ENCODE assay signal across 8 cellular contexts in genomic region chr5:81749186-81749561, GRCh38. TPM values are rescaled to one million over a fixed set of nuclear protein-coding genes. Genes with fewer than 3 reads are reported as not detected.
DNase-seq lines count a peak whose midpoint lies in the region; ATAC-seq and TF ChIP-seq lines count a peak whose summit lies in the region.

No MANE protein-coding gene starts in this region.

- peak overlapping the region; percentile 91 to 98 (median 95) for H3K4me3 Mint-ChIP-seq in CD8-positive, alpha-beta memory T cell

- H3K36me3 Mint-ChIP-seq in CD8-positive, alpha-beta memory T cell: peaks cover 0 to 7% (median 0%) of the 10 kb centered on the region in 3 donors

- H3K4me3 ChIP-seq in CD8-positive, alpha-beta memory T cell (ENCODE audit: low read length): peak overlapping the region; percentile 58
- peak overlapping the region; percentile 56 for H3K4me3 ChIP-seq in NB4 (ENCODE audit: low read depth, low read length)
- peak overlapping the region; percentile 73 for H3K4me3 ChIP-seq in effector memory CD4-positive, alpha-beta T cell (ENCODE audit: insufficient read depth, low read depth, low read length, poor library complexity, severe bottlenecking)
- H3K4me3 ChIP-seq in osteoblast (ENCODE audit: insufficient read depth, low read length): peak overlapping the region; percentile 68

- H2AFZ ChIP-seq in osteoblast (ENCODE audit: low read length): peak overlapping the region; percentile 40

- no peak for DNase-seq in CD8-positive, alpha-beta memory T cell
- DNase-seq in NB4 (ENCODE audit: low read depth) (peak; percentile 16), osteoblast (ENCODE audit: insufficient read length, low spot score, missing footprints) (peak; percentile 72), HUDEP-2 (lab: John Stamatoyannopoulos, UW; ENCODE audit: unreplicated experiment in 76 of 76) (no peak), ureter (ENCODE audit: low spot score) (no peak)
- DNase-seq in effector memory CD4-positive, alpha-beta T cell: no peak

- peaks cover 3 to 11% of the 10 kb centered on the region in 2 donors for H3K27me3 Mint-ChIP-seq in CD8-positive, alpha-beta memory T cell

- H3K9me3 Mint-ChIP-seq in CD8-positive, alpha-beta memory T cell: no peaks in the 10 kb centered on the region

- no peaks in the 10 kb centered on the region for H3K36me3 ChIP-seq in CD8-positive, alpha-beta memory T cell (ENCODE audit: insufficient read depth, low read length)
- H3K36me3 ChIP-seq in effector memory CD4-positive, alpha-beta T cell (ENCODE audit: control insufficient read depth, insufficient read depth, low read length): no peaks in the 10 kb centered on the region
- no peaks in the 10 kb centered on the region for H3K36me3 ChIP-seq in osteoblast (ENCODE audit: insufficient read depth, low read length)

- peak overlapping the region in 6 of 8 donors; percentile 85 to 93 (median 88) for H3K27ac Mint-ChIP-seq in CD8-positive, alpha-beta memory T cell

- TF ChIP-seq POLR2A in NB4 (IDR thresholded peaks at IDR 0.05; ENCODE audit: extremely low read depth, insufficient read length): no peak

- POLR2A ChIA-PET in CD8-positive, alpha-beta memory T cell (lab: Charles Lee): interaction anchor here (0.5 to 3.6 kb wide), 2 partner anchors 102 to 315 kb away, joined by 9 to 135 read pairs; no protein-coding TSS in a partner anchor

- peak overlapping the region; percentile 87 for H3K4me2 ChIP-seq in osteoblast (ENCODE audit: insufficient read depth, low read length)

- H3K9me3 ChIP-seq in CD8-positive, alpha-beta memory T cell (ENCODE audit: low read length): no peaks in the 10 kb centered on the region
- no peaks in the 10 kb centered on the region for H3K9me3 ChIP-seq in effector memory CD4-positive, alpha-beta T cell (ENCODE audit: control insufficient read depth, low read length)
- H3K9me3 ChIP-seq in osteoblast (ENCODE audit: low read depth, low read length): no peaks in the 10 kb centered on the region

- no peak for TF ChIP-seq CTCF in NB4 (IDR thresholded peaks at IDR 0.05; ENCODE audit: low read depth, low read length)
- no peak for TF ChIP-seq CTCF in osteoblast (IDR thresholded peaks at IDR 0.05; ENCODE audit: extremely low read depth, low read depth, low read length)

- ATAC-seq in GM18873 (IDR thresholded peaks at IDR 0.05; ENCODE audit: low FRiP score, unreplicated experiment): no peak
- no peak for ATAC-seq in HG03571 (IDR thresholded peaks at IDR 0.05; ENCODE audit: unreplicated experiment)

- H3K79me2 ChIP-seq in osteoblast (ENCODE audit: insufficient read depth, low read length): peaks cover 33% of the 10 kb centered on the region

- no peaks in the 10 kb centered on the region for H3K27me3 ChIP-seq in CD8-positive, alpha-beta memory T cell (ENCODE audit: insufficient read depth, low read length, poor library complexity, severe bottlenecking)
- no peaks in the 10 kb centered on the region for H3K27me3 ChIP-seq in effector memory CD4-positive, alpha-beta T cell (replicated peaks; ENCODE audit: control insufficient read depth, insufficient read depth, low read length, poor library complexity, severe bottlenecking)
- H3K27me3 ChIP-seq in osteoblast (ENCODE audit: insufficient read depth, low read length): no peaks in the 10 kb centered on the region

- no peak overlapping the region for H3K27ac ChIP-seq in CD8-positive, alpha-beta memory T cell (ENCODE audit: low read depth, low read length)
- H3K27ac ChIP-seq in effector memory CD4-positive, alpha-beta T cell (ENCODE audit: insufficient read depth, low read length, poor library complexity, severe bottlenecking): no peak overlapping the region
- H3K27ac ChIP-seq in osteoblast (ENCODE audit: low read depth, low read length): no peak overlapping the region

- peaks cover 17% of the 10 kb centered on the region for H3K4me1 ChIP-seq in CD8-positive, alpha-beta memory T cell (ENCODE audit: insufficient read depth, low read length)
- peaks cover 11% of the 10 kb centered on the region for H3K4me1 ChIP-seq in effector memory CD4-positive, alpha-beta T cell (ENCODE audit: control insufficient read depth, insufficient read depth, low read length, poor library complexity, severe bottlenecking)
- peaks cover 12% of the 10 kb centered on the region for H3K4me1 ChIP-seq in osteoblast (ENCODE audit: insufficient read depth, low read length)

- peaks cover 10 to 47% (median 21%) of the 10 kb centered on the region in 3 donors for H3K4me1 Mint-ChIP-seq in CD8-positive, alpha-beta memory T cell

- CTCF ChIA-PET in CD8-positive, alpha-beta memory T cell (lab: Charles Lee): no interaction called here

- peaks cover 6% of the 10 kb centered on the region for H4K20me1 ChIP-seq in osteoblast (ENCODE audit: insufficient read depth, low read length)

RNA-seq across cellular contexts. Expression of gene SSBP2, which starts 1.7 kb away (rescaled TPM):
- total RNA-seq in CD8-positive, alpha-beta memory T cell: 10 to 100 TPM in 1 of 2 experiments, 1 to 10 TPM in 1; 9.2 to 10.4 TPM
- polyA plus RNA-seq in CD8-positive, alpha-beta memory T cell: 21.8 TPM
- 18.1 and 23.6 TPM in 2 replicates for total RNA-seq in osteoblast
- 59.0 TPM for total RNA-seq in ureter

Comparison
In these comparisons a context has a peak if more than half of its experiments do, and no peak if none do; other contexts are left out.
1. DNase-seq: peak in NB4 (single experiment) and osteoblast (single experiment); none in CD8-positive, alpha-beta memory T cell (0 of 5), effector memory CD4-positive, alpha-beta T cell (0 of 3), HUDEP-2 (0 of 76) and ureter (single experiment).
2. Peak in every context shown above with its lines, with median percentiles within 50 percentile points of each other: H3K4me3 ChIP-seq.